Comparison of ENCODE assay signal across 8 cellular contexts in the genomic region with DNA sequence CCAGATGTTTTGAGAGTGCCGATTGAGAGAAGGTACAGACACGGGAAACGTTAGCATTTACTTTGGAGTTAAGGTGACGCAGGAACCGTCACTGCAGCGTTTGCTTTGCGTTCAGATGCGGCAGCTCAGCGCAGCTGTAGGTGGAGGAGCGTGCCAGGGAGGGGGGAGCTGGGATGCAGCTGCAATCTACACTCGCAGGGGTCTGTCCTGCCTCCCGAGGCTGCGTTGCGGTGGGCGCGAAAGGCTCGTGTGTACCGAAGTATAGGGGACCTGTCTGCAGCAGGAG. TPM values are rescaled to one million over a fixed set of nuclear protein-coding genes. Genes with fewer than 3 reads are reported as not detected.
A peak's percentile ranks its signal among the peaks of the same experiment; 100 is the strongest.
DNase-seq lines count a peak whose midpoint lies in the region; ATAC-seq and TF ChIP-seq lines count a peak whose summit lies in the region.

No MANE protein-coding gene starts in this region.

- H3K27me3 Mint-ChIP-seq in activated naive CD4-positive, alpha-beta T cell treated with anti-CD3 and anti-CD28 coated beads for 36 hours (ENCODE audit: low read depth): no peaks in the 10 kb centered on the region

- H3K36me3 ChIP-seq in cardiac muscle cell (no peaks in the 10 kb centered on the region), prostate gland (no peaks in the 10 kb centered on the region)

- no peak for DNase-seq in AG09309 (ENCODE audit: low read depth)
- DNase-seq in NCI-H526 (lab: John Stamatoyannopoulos, UW): peak; percentile 90 to 92
- DNase-seq in activated naive CD4-positive, alpha-beta T cell treated with anti-CD3 and anti-CD28 coated beads for 36 hours: peak; percentile 69
- peak; percentile 58 to 65 for DNase-seq in cardiac muscle cell (ENCODE audit: low read depth in 1 of 2, low spot score in 1 of 2)
- peak; percentile 39 for DNase-seq in prostate gland (ENCODE audit: low spot score)
- no peak for DNase-seq in islet precursor cell

- H3K27ac Mint-ChIP-seq in activated naive CD4-positive, alpha-beta T cell treated with anti-CD3 and anti-CD28 coated beads for 36 hours: peak overlapping the region; percentile 75

- CTCF ChIA-PET in activated naive CD4-positive, alpha-beta T cell treated with anti-CD3 and anti-CD28 coated beads for 36 hours (lab: Charles Lee): interaction anchor here (1.1 to 1.4 kb wide), 2 partner anchors 37 to 55 kb away, joined by 3 to 6 read pairs; no protein-coding TSS in a partner anchor

- TF ChIP-seq CTCF in AG09309 (IDR thresholded peaks at IDR 0.05; ENCODE audit: control insufficient read depth, insufficient read depth, low read depth, low read length, missing control alignments): no peak
- no peak for TF ChIP-seq CTCF in cardiac muscle cell (IDR thresholded peaks at IDR 0.05; ENCODE audit: low read depth, low read length)
- no peak for TF ChIP-seq CTCF in prostate gland (IDR thresholded peaks at IDR 0.05)

- no peaks in the 10 kb centered on the region for H3K9me3 ChIP-seq in cardiac muscle cell (ENCODE audit: low read depth)
- H3K9me3 ChIP-seq in prostate gland: no peaks in the 10 kb centered on the region

- WGBS in prostate gland: 0% methylated on average over 18 of the region's 18 CpGs

- peaks cover 28% of the 10 kb centered on the region for H3K4me1 Mint-ChIP-seq in activated naive CD4-positive, alpha-beta T cell treated with anti-CD3 and anti-CD28 coated beads for 36 hours (ENCODE audit: low read depth)

- H3K9me3 Mint-ChIP-seq in activated naive CD4-positive, alpha-beta T cell treated with anti-CD3 and anti-CD28 coated beads for 36 hours: no peaks in the 10 kb centered on the region

- ATAC-seq in GM18519 (IDR thresholded peaks at IDR 0.05; ENCODE audit: low FRiP score, unreplicated experiment) (peak; percentile 23), HG03039 (IDR thresholded peaks at IDR 0.05; ENCODE audit: unreplicated experiment) (peak; percentile 29)

- intact Hi-C loops in activated naive CD4-positive, alpha-beta T cell treated with anti-CD3 and anti-CD28 coated beads for 36 hours (cut with micrococcal nuclease): loop anchor here (1.0 kb wide), 3 partner anchors 12 to 53 kb away; no protein-coding TSS in a partner anchor
- intact Hi-C loops in prostate gland (cut with DNase I): loop anchor here (5.0 kb wide), 1 partner anchor 37 kb away; no protein-coding TSS in a partner anchor

- H3K4me3 Mint-ChIP-seq in activated naive CD4-positive, alpha-beta T cell treated with anti-CD3 and anti-CD28 coated beads for 36 hours: peak overlapping the region; percentile 93

- TF ChIP-seq POLR2A in prostate gland (IDR thresholded peaks at IDR 0.05): no peak

- H3K27ac ChIP-seq in cardiac muscle cell (peak overlapping the region; percentile 86), prostate gland (peak overlapping the region; percentile 92)

- H3K27me3 ChIP-seq in cardiac muscle cell (no peaks in the 10 kb centered on the region), prostate gland (replicated peaks; ENCODE audit: insufficient read depth) (no peaks in the 10 kb centered on the region)

- H3K4me1 ChIP-seq in cardiac muscle cell (ENCODE audit: low read depth) (peaks cover 9% of the 10 kb centered on the region), prostate gland (replicated peaks) (peaks cover 7% of the 10 kb centered on the region)

- H3K36me3 Mint-ChIP-seq in activated naive CD4-positive, alpha-beta T cell treated with anti-CD3 and anti-CD28 coated beads for 36 hours (ENCODE audit: low read depth): no peaks in the 10 kb centered on the region

- H3K4me3 ChIP-seq in AG09309 (ENCODE audit: control insufficient read depth, low read depth, low read length) (peak overlapping the region; percentile 75), cardiac muscle cell (peak overlapping the region; percentile 74), prostate gland (peak overlapping the region; percentile 65 to 81)

RNA-seq across cellular contexts. Expression of gene FYTTD1, which starts 0.4 kb away (rescaled TPM):
- 10 to 100 TPM; 25.1 to 27.6 TPM for total RNA-seq in activated naive CD4-positive, alpha-beta T cell treated with anti-CD3 and anti-CD28 coated beads for 36 hours
- total RNA-seq in cardiac muscle cell (24.3 and 46.8 TPM in 2 replicates), prostate gland (10 to 100 TPM; 27.7 to 69.5 TPM)
- polyA plus RNA-seq in cardiac muscle cell: 62.8 and 65.9 TPM in 2 replicates

RNA-seq across cellular contexts. Expression of gene RUBCN, which starts 12.6 kb away (rescaled TPM):
- 10 to 100 TPM; 20.8 to 22.0 TPM for total RNA-seq in activated naive CD4-positive, alpha-beta T cell treated with anti-CD3 and anti-CD28 coated beads for 36 hours
- 32.2 and 46.2 TPM in 2 replicates for total RNA-seq in cardiac muscle cell
- polyA plus RNA-seq in cardiac muscle cell: 15.4 and 17.4 TPM in 2 replicates
- total RNA-seq in prostate gland: 100 to 1,000 TPM in 1 of 2 donors, 10 to 100 TPM in 1; 32.2 to 121 TPM

RNA-seq across cellular contexts. Expression of gene LRCH3, which starts 41.8 kb away (rescaled TPM):
- 10 to 100 TPM; 30.8 to 36.0 TPM for total RNA-seq in activated naive CD4-positive, alpha-beta T cell treated with anti-CD3 and anti-CD28 coated beads for 36 hours
- total RNA-seq in cardiac muscle cell (25.1 and 38.9 TPM in 2 replicates), prostate gland (100 to 1,000 TPM in 1 of 2 donors, 10 to 100 TPM in 1; 31.6 to 114 TPM)
- polyA plus RNA-seq in cardiac muscle cell: 34.0 and 36.7 TPM in 2 replicates

Comparison
In these comparisons a context has a peak if more than half of its experiments do, and no peak if none do; other contexts are left out.
1. DNase-seq: peak in NCI-H526 (2 of 2), activated naive CD4-positive, alpha-beta T cell treated with anti-CD3 and anti-CD28 coated beads for 36 hours (single experiment), cardiac muscle cell (2 of 2) and prostate gland (single experiment); none in AG09309 (single experiment) and islet precursor cell (single experiment).
2. Peak in every context shown above with its lines, with median percentiles within 50 percentile points of each other: H3K4me3 ChIP-seq.